8 cellular contexts compared by ENCODE assay signal in the genomic region with DNA sequence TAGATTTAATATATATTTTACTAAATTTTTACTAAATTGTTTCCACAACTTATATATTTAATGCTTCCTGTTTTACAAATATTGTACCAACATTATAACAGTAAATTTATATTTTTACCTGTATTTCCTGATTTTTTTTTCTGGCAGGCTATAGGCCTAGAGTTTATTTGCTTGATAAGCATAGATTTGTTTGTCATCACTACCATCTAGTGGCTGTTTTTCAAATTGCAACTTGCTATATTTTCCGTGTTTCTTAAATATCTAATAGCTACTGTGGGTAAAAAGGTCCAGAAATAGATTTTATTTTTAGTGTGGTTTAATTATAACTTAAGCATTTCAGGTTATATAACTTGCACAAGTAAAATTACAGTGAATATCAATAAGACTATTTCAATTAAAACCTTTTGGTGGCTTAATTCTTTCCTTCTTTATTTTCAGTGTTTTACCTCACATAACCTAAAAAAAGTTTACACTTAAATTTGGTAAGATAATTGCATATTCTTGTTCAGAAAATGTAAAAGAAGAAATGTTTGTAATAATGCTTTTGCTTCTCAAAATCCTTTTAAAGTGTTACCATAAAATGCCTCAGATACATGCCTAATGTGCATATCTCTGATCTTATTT.
DNase-seq lines count a peak whose midpoint lies in the region; ATAC-seq and TF ChIP-seq lines count a peak whose summit lies in the region.

No MANE protein-coding gene starts in this region.

- H3K36me3 ChIP-seq in DOHH2 (ENCODE audit: control insufficient read depth, low read length): no peaks in the 10 kb centered on the region

- peak; percentile 20 for DNase-seq in SKM-1 treated with dmso at 0.1 percent for 144 hours (lab: John Stamatoyannopoulos, UW; ENCODE audit: unreplicated experiment)
- peak; percentile 30 to 75 for DNase-seq in foreskin fibroblast
- DNase-seq in renal cortical epithelial cell (ENCODE audit: low read depth): peak; percentile 76
- no peak for DNase-seq in T-helper 9 cell

- no peaks in the 10 kb centered on the region for H3K9me2 ChIP-seq in DOHH2 (replicated peaks; ENCODE audit: control insufficient read depth, low read length)

- no peak overlapping the region for H3K4me3 ChIP-seq in DOHH2 (ENCODE audit: low read length)
- H3K4me3 ChIP-seq in foreskin fibroblast (ENCODE audit: low read depth in 1 of 2, low read length in 2 of 2): no peak overlapping the region

- no peaks in the 10 kb centered on the region for H3K79me2 ChIP-seq in DOHH2 (ENCODE audit: control insufficient read depth, low read length)

- H3F3A ChIP-seq in DOHH2 (ENCODE audit: control insufficient read depth, insufficient read depth): no peaks in the 10 kb centered on the region

- no peak overlapping the region for H3K4me2 ChIP-seq in DOHH2 (ENCODE audit: low read length)

- peaks cover 3% of the 10 kb centered on the region; the same call in 1 of the 2 replicates for H3K4me1 ChIP-seq in DOHH2 (ENCODE audit: control insufficient read depth, low read length)

- no peaks in the 10 kb centered on the region for H3K9me3 ChIP-seq in DOHH2 (ENCODE audit: control insufficient read depth, insufficient read depth, low read length)

- peak; percentile 71 for TF ChIP-seq CTCF in DOHH2 (IDR thresholded peaks at IDR 0.05; ENCODE audit: low read depth, low read length, poor library complexity, severe bottlenecking)
- TF ChIP-seq CTCF in LNCAP (IDR thresholded peaks at IDR 0.05): peak; percentile 72
- peak; percentile 45 for TF ChIP-seq CTCF in foreskin fibroblast (IDR thresholded peaks at IDR 0.05; ENCODE audit: low read depth, low read length)

- H3K27me3 ChIP-seq in DOHH2 (ENCODE audit: control insufficient read depth, low read length): no peaks in the 10 kb centered on the region

- H4K20me1 ChIP-seq in DOHH2 (ENCODE audit: control insufficient read depth, insufficient read depth, low read depth, low read length): no peaks in the 10 kb centered on the region

- H3K27ac ChIP-seq in DOHH2 (ENCODE audit: low read depth, low read length): no peak overlapping the region

- peak; percentile 56 for ATAC-seq in GM21360 (IDR thresholded peaks at IDR 0.05; ENCODE audit: unreplicated experiment)
- ATAC-seq in GM21717 (IDR thresholded peaks at IDR 0.05; ENCODE audit: unreplicated experiment): no peak
